Comparison of ENCODE assay signal across 21 cellular contexts in genomic region chr21:44413566-44414290, GRCh38. TPM values are rescaled to one million over a fixed set of nuclear protein-coding genes. Genes with fewer than 3 reads are reported as not detected.
DNase-seq lines count a peak whose midpoint lies in the region; FAIRE-seq and TF ChIP-seq lines count a peak whose summit lies in the region.
"Had no signal": no experiment of that assay in that cellular context is flagged by ENCODE, and none has a peak within 500 bp of the region (broad histone marks: within the 10 kb centered on the region; RNA-seq: fewer than 3 reads in every experiment).

No MANE protein-coding gene starts in this region.

- TF ChIP-seq EP300 in stomach (IDR thresholded peaks at IDR 0.05) = no peak

- H3K36me3 ChIP-seq in NT2/D1 (ENCODE audit: insufficient read depth, insufficient read length, low read length) = no peaks in the 10 kb centered on the region
- peaks cover 0 to 35% (median 0%) of the 10 kb centered on the region in 4 donors for H3K36me3 ChIP-seq in stomach
- no peaks in the 10 kb centered on the region for H3K36me3 ChIP-seq in H7 (replicated peaks; ENCODE audit: control insufficient read depth, insufficient read depth, low read length)

- H3K9me3 ChIP-seq in NT2/D1 (ENCODE audit: insufficient read depth, low read length) (peaks cover 6% of the 10 kb centered on the region; the same call in 1 of the 2 replicates), stomach (no peaks in the 10 kb centered on the region)

- peaks cover 9% of the 10 kb centered on the region for H3K4me1 ChIP-seq in NT2/D1 (ENCODE audit: insufficient read depth, insufficient read length)
- no peaks in the 10 kb centered on the region for H3K4me1 ChIP-seq in stomach
- H3K4me1 ChIP-seq: BLaER1 treated with 17β-estradiol and CSF1 and Interleukin-3, amounts not matched to agents 10 nM and 100 nM had no signal

- no peak for TF ChIP-seq POLR2A in stomach (IDR thresholded peaks at IDR 0.05)

- H3K4me3 ChIP-seq in NT2/D1 (ENCODE audit: insufficient read length, low read depth) (no peak overlapping the region), stomach (no peak overlapping the region), H7 (ENCODE audit: insufficient read depth, low read depth, low read length) (no peak overlapping the region)
- H3K4me3 ChIP-seq: GM12878, PC-9 had no signal

- peak overlapping the region; percentile 5 for H3K9ac ChIP-seq in NT2/D1 (ENCODE audit: insufficient read length, low read depth)
- H3K9ac ChIP-seq: BLaER1 treated with 17β-estradiol and CSF1 and Interleukin-3, amounts not matched to agents 10 nM and 100 nM; KMS-11 had no signal

- intact Hi-C loops in stomach (cut with DNase I; ENCODE audit: low total_unique reads) = no loop called here

- TF ChIP-seq CTCF in stomach (IDR thresholded peaks at IDR 0.05) = no peak

- WGBS in stomach, 5 donors = 88 to 94% (median 92%) methylated on average over 21 to 27 of the region's 27 CpGs

- FAIRE-seq in urothelium cell line (lab: Jason Lieb, UNC) = no peak
- FAIRE-seq: A204.1, GM12878 had no signal

- H3K27ac ChIP-seq in stomach = no peak overlapping the region
- H3K27ac ChIP-seq: BLaER1 treated with 17β-estradiol and CSF1 and Interleukin-3, amounts not matched to agents 10 nM and 100 nM; KMS-11; PC-9 had no signal

- H3K27me3 ChIP-seq in NT2/D1 (ENCODE audit: insufficient read depth, insufficient read length) (peaks cover 6% of the 10 kb centered on the region), stomach (peaks cover 0 to 38% (median 0%) of the 10 kb centered on the region in 3 donors), H7 (ENCODE audit: control insufficient read depth, insufficient read depth, low read length) (no peaks in the 10 kb centered on the region)
- H3K27me3 ChIP-seq: BLaER1 treated with 17β-estradiol and CSF1 and Interleukin-3, amounts not matched to agents 10 nM and 100 nM had no signal

- peak; percentile 40 for DNase-seq in activated CD8-positive, alpha-beta memory T cell treated with anti-CD3 and anti-CD28 coated beads, Interleukin-2, amount 50 U/mL, for 48 hours
- no peak for DNase-seq in activated CD8-positive, alpha-beta memory T cell treated with anti-CD3 and anti-CD28 coated beads, Interleukin-2, amount 50 U/mL, for 4 hours
- DNase-seq in NT2/D1 (ENCODE audit: low read depth, low spot score) = no peak
- peak; percentile 45 for DNase-seq in mesenteric fat pad (ENCODE audit: low spot score)
- DNase-seq in stomach = peak; percentile 8
- DNase-seq in urothelium cell line (ENCODE audit: low spot score) = no peak
- no peak for DNase-seq in NCI-H226
- DNase-seq in H7 = no peak
- DNase-seq: GDM1, GOT3, HFFc6, NCI-H1436, NCI-H2171 treated with DMSO at 0.1 percent for 48 hours, NCI-H510A, NCI-H774, PC-9 had no signal

RNA-seq across cellular contexts. Expression of gene LRRC3, which starts 41.6 kb away (rescaled TPM):
- total RNA-seq in mesenteric fat pad (3.8 TPM), stomach (1 to 10 TPM; 1.2 to 8.0 (median 5.5) TPM)
- 1 to 10 TPM in 2 of 3 donors, under 1 TPM in 1; 0.76 to 1.3 (median 1.3) TPM for polyA plus RNA-seq in stomach
- total RNA-seq in H7 (2014; rRNA removed; shearing (Covaris generic)) = 3.8 and 4.6 TPM in 2 replicates
- total RNA-seq: HFFc6, M059J had no signal

Comparison
In these comparisons a context has a peak if more than half of its experiments do, and no peak if none do; other contexts are left out.
1. DNase-seq: peak in activated CD8-positive, alpha-beta memory T cell treated with anti-CD3 and anti-CD28 coated beads, Interleukin-2, amount 50 U/mL, for 48 hours (single experiment), mesenteric fat pad (single experiment) and stomach (single experiment); none in activated CD8-positive, alpha-beta memory T cell treated with anti-CD3 and anti-CD28 coated beads, Interleukin-2, amount 50 U/mL, for 4 hours (single experiment), NT2/D1 (single experiment), urothelium cell line (single experiment), NCI-H226 (single experiment) and H7 (single experiment).